ENCODE assay signal across 9 cellular contexts in genomic region chr20:59938696-59939051, GRCh38. TPM values are rescaled to one million over a fixed set of nuclear protein-coding genes. Genes with fewer than 3 reads are reported as not detected.
DNase-seq lines count a peak whose midpoint lies in the region; ATAC-seq and TF ChIP-seq lines count a peak whose summit lies in the region.
"Had no signal": no experiment of that assay in that cellular context is flagged by ENCODE, and none has a peak within 500 bp of the region (broad histone marks: within the 10 kb centered on the region; RNA-seq: fewer than 3 reads in every experiment).

No MANE protein-coding gene starts in this region.

- H3K79me2 ChIP-seq in OCI-LY1 (ENCODE audit: insufficient read depth, low read length) (no peaks in the 10 kb centered on the region), neural progenitor cell (ENCODE audit: low read depth) (no peaks in the 10 kb centered on the region)

- H3K4me2 ChIP-seq in OCI-LY1 (ENCODE audit: low read length), result peak overlapping the region; percentile 77; the same call in 1 of the 2 replicates
- no peak overlapping the region for H3K4me2 ChIP-seq in neural progenitor cell

- H3K9me3 Mint-ChIP-seq in CD8-positive, alpha-beta memory T cell, result no peaks in the 10 kb centered on the region
- no peaks in the 10 kb centered on the region for H3K9me3 Mint-ChIP-seq in dendritic cell treated with granulocyte-macrophage colony-stimulating factor and Interleukin-4, amounts not matched to agents 40 ng/mL and 50 ng/mL, for 4 days
- H3K9me3 Mint-ChIP-seq in neural progenitor cell, result no peaks in the 10 kb centered on the region

- POLR2A ChIA-PET in CD8-positive, alpha-beta memory T cell (lab: Charles Lee), result no interaction called here

- peaks cover 0 to 29% (median 5%) of the 10 kb centered on the region in 3 donors for H3K36me3 Mint-ChIP-seq in CD8-positive, alpha-beta memory T cell
- peaks cover 15% of the 10 kb centered on the region for H3K36me3 Mint-ChIP-seq in dendritic cell treated with granulocyte-macrophage colony-stimulating factor and Interleukin-4, amounts not matched to agents 40 ng/mL and 50 ng/mL, for 4 days (ENCODE audit: low read depth)
- peaks cover 5% of the 10 kb centered on the region for H3K36me3 Mint-ChIP-seq in neural progenitor cell

- DNase-seq in CD8-positive, alpha-beta memory T cell, result no peak
- DNase-seq in neural progenitor cell (ENCODE audit: low spot score), result no peak
- DNase-seq in COR-L47 (lab: John Stamatoyannopoulos, UW), result no peak

- peak overlapping the region; percentile 77 to 92 (median 87) for H3K4me3 Mint-ChIP-seq in CD8-positive, alpha-beta memory T cell
- peak overlapping the region; percentile 95 for H3K4me3 Mint-ChIP-seq in dendritic cell treated with granulocyte-macrophage colony-stimulating factor and Interleukin-4, amounts not matched to agents 40 ng/mL and 50 ng/mL, for 4 days
- peak overlapping the region; percentile 85 for H3K4me3 Mint-ChIP-seq in neural progenitor cell

- peak overlapping the region; percentile 26 to 88 (median 78) for H3K27ac Mint-ChIP-seq in CD8-positive, alpha-beta memory T cell
- peak overlapping the region; percentile 67 for H3K27ac Mint-ChIP-seq in dendritic cell treated with granulocyte-macrophage colony-stimulating factor and Interleukin-4, amounts not matched to agents 40 ng/mL and 50 ng/mL, for 4 days
- H3K27ac Mint-ChIP-seq in neural progenitor cell, result peak overlapping the region; percentile 66

- peaks cover 35% of the 10 kb centered on the region for H3K4me1 ChIP-seq in CD8-positive, alpha-beta memory T cell (ENCODE audit: insufficient read depth, low read length)
- H3K4me1 ChIP-seq in OCI-LY1 (ENCODE audit: insufficient read depth, low read length, severe bottlenecking) (peaks cover 35% of the 10 kb centered on the region), neural progenitor cell (peaks cover 9% of the 10 kb centered on the region)

- peaks cover 11% of the 10 kb centered on the region for H3K36me3 ChIP-seq in CD8-positive, alpha-beta memory T cell (ENCODE audit: insufficient read depth, low read length)
- H3K36me3 ChIP-seq in OCI-LY1 (ENCODE audit: insufficient read depth, low read length), result peaks cover 11% of the 10 kb centered on the region
- H3K36me3 ChIP-seq in neural progenitor cell, result no peaks in the 10 kb centered on the region

- no peak overlapping the region for H3K4me3 ChIP-seq in CD8-positive, alpha-beta memory T cell (ENCODE audit: low read length)
- H3K4me3 ChIP-seq in OCI-LY1 (ENCODE audit: low read depth, low read length, poor library complexity, severe bottlenecking) (peak overlapping the region; percentile 13), neural progenitor cell (no peak overlapping the region)

- H3K4me1 Mint-ChIP-seq in CD8-positive, alpha-beta memory T cell, result peaks cover 55 to 68% (median 57%) of the 10 kb centered on the region in 3 donors
- peaks cover 37% of the 10 kb centered on the region for H3K4me1 Mint-ChIP-seq in dendritic cell treated with granulocyte-macrophage colony-stimulating factor and Interleukin-4, amounts not matched to agents 40 ng/mL and 50 ng/mL, for 4 days (ENCODE audit: low read depth)
- H3K4me1 Mint-ChIP-seq in neural progenitor cell, result peaks cover 30% of the 10 kb centered on the region

- intact Hi-C loops in dendritic cell treated with granulocyte-macrophage colony-stimulating factor and Interleukin-4, amounts not matched to agents 40 ng/mL and 50 ng/mL, for 4 days (cut with micrococcal nuclease), result no loop called here

- no peak overlapping the region for H3K27ac ChIP-seq in CD8-positive, alpha-beta memory T cell (ENCODE audit: low read depth, low read length)
- H3K27ac ChIP-seq in OCI-LY1 (ENCODE audit: low read depth, low read length, poor library complexity, severe bottlenecking) (no peak overlapping the region), neural progenitor cell (no peak overlapping the region)

- H3K27me3 Mint-ChIP-seq in CD8-positive, alpha-beta memory T cell, result no peaks in the 10 kb centered on the region
- H3K27me3 Mint-ChIP-seq in dendritic cell treated with granulocyte-macrophage colony-stimulating factor and Interleukin-4, amounts not matched to agents 40 ng/mL and 50 ng/mL, for 4 days, result no peaks in the 10 kb centered on the region
- peaks cover 2% of the 10 kb centered on the region for H3K27me3 Mint-ChIP-seq in neural progenitor cell (ENCODE audit: insufficient read depth, low read depth)

- H3K9me3 ChIP-seq in CD8-positive, alpha-beta memory T cell (ENCODE audit: low read length), result no peaks in the 10 kb centered on the region
- H3K9me3 ChIP-seq in OCI-LY1 (ENCODE audit: low read length), result no peaks in the 10 kb centered on the region
- no peaks in the 10 kb centered on the region for H3K9me3 ChIP-seq in neural progenitor cell (ENCODE audit: low read depth)
- H3K9me3 ChIP-seq: testis had no signal

- H3F3A ChIP-seq in OCI-LY1 (ENCODE audit: insufficient read depth, low read length), result no peaks in the 10 kb centered on the region
- H3F3A ChIP-seq in neural progenitor cell (ENCODE audit: low read depth), result peaks cover 17% of the 10 kb centered on the region

- no peaks in the 10 kb centered on the region for H3K27me3 ChIP-seq in CD8-positive, alpha-beta memory T cell (ENCODE audit: insufficient read depth, low read length, poor library complexity, severe bottlenecking)
- H3K27me3 ChIP-seq in OCI-LY1 (ENCODE audit: insufficient read depth, low read length) (no peaks in the 10 kb centered on the region), neural progenitor cell (peaks cover 65% of the 10 kb centered on the region)
- H3K27me3 ChIP-seq: testis had no signal

- no peaks in the 10 kb centered on the region for H3K9me2 ChIP-seq in OCI-LY1 (ENCODE audit: low read depth, low read length)

- ATAC-seq in HG02798 (IDR thresholded peaks at IDR 0.05; ENCODE audit: poor library complexity, unreplicated experiment) (no peak), HG02852 (IDR thresholded peaks at IDR 0.05; ENCODE audit: unreplicated experiment) (no peak), HG02759 (IDR thresholded peaks at IDR 0.05; ENCODE audit: unreplicated experiment) (no peak)

- H4K20me1 ChIP-seq in OCI-LY1 (ENCODE audit: insufficient read depth, low read length) (no peaks in the 10 kb centered on the region), neural progenitor cell (ENCODE audit: low read depth) (no peaks in the 10 kb centered on the region)

- H2AFZ ChIP-seq in OCI-LY1 (ENCODE audit: low read length) (no peak overlapping the region), neural progenitor cell (replicated peaks) (no peak overlapping the region)

- no peak for TF ChIP-seq CTCF in OCI-LY1 (IDR thresholded peaks at IDR 0.05; ENCODE audit: low read length)
- TF ChIP-seq CTCF in neural progenitor cell (IDR thresholded peaks at IDR 0.05), result no peak

- CTCF ChIA-PET in CD8-positive, alpha-beta memory T cell (lab: Charles Lee), result interaction anchor here (1.3 to 3.8 kb wide), 2 partner anchors 11 to 14 kb away, joined by 3 to 29 read pairs; no protein-coding TSS in a partner anchor

- no peak overlapping the region; the same call in 1 of the 2 replicates for H3K9ac ChIP-seq in OCI-LY1 (ENCODE audit: low read length)
- H3K9ac ChIP-seq in neural progenitor cell, result no peak overlapping the region

RNA-seq across cellular contexts. Expression of gene PPP1R3D, which starts 1.4 kb away (rescaled TPM):
- 1 to 10 TPM; 6.7 TPM for total RNA-seq in CD8-positive, alpha-beta memory T cell
- 3.3 TPM for polyA plus RNA-seq in CD8-positive, alpha-beta memory T cell
- 0.28 and 0.30 TPM in 2 replicates for total RNA-seq in neural progenitor cell (ENCODE audit: low replicate concordance)

RNA-seq across cellular contexts. Expression of gene FAM217B, which starts 1.5 kb away (rescaled TPM):
- total RNA-seq in CD8-positive, alpha-beta memory T cell, result 10 to 100 TPM; 35.9 to 39.3 TPM
- 32.2 TPM for polyA plus RNA-seq in CD8-positive, alpha-beta memory T cell
- 4.5 and 5.8 TPM in 2 replicates for total RNA-seq in neural progenitor cell (ENCODE audit: low replicate concordance)

RNA-seq across cellular contexts. Expression of gene SYCP2, which starts 5.2 kb away (rescaled TPM):
- total RNA-seq in CD8-positive, alpha-beta memory T cell, result 1 to 10 TPM; 3.4 to 3.8 TPM
- polyA plus RNA-seq in CD8-positive, alpha-beta memory T cell, result 2.3 TPM
- total RNA-seq in neural progenitor cell (ENCODE audit: low replicate concordance), result 0.06 and 0.88 TPM in 2 replicates

RNA-seq across cellular contexts. Expression of gene CDH26, which starts 19.5 kb away (rescaled TPM):
- under 1 TPM; 0.63 to 0.91 TPM for total RNA-seq in CD8-positive, alpha-beta memory T cell
- not detected for polyA plus RNA-seq in CD8-positive, alpha-beta memory T cell
- 0.09 TPM in 1 of 2 replicates, not detected in the other for total RNA-seq in neural progenitor cell (ENCODE audit: low replicate concordance)
